Comparison of ENCODE assay signal across 9 cellular contexts in the genomic region with DNA sequence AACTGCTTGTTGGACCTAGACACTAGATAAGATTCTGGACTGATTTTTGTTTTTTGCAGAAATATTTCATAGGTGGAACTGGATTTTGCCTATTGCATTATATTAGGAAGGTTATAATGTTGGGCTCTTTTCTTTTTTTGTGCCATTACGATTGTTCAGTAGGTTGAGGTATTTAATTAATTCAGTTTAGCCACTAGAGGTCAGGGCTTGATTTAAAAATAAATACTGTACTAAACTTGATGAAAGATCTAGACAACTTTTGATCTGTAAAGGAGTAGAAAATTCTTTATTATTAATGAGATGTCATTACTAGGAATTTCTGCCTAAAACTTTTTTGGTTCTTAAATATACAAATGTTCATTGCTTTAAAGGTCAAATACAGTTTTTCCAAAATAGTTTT. TPM values are rescaled to one million over a fixed set of nuclear protein-coding genes. Genes with fewer than 3 reads are reported as not detected.
DNase-seq lines count a peak whose midpoint lies in the region; ATAC-seq, FAIRE-seq and TF ChIP-seq lines count a peak whose summit lies in the region.
"Had no signal": no experiment of that assay in that cellular context is flagged by ENCODE, and none has a peak within 500 bp of the region (broad histone marks: within the 10 kb centered on the region; RNA-seq: fewer than 3 reads in every experiment).

No MANE protein-coding gene starts in this region.

- no TSS peak for BruUV-seq in GM12878 (replicated peaks; lab: Mats Ljungman, UMichigan)

- H3K9me2 ChIP-seq in MM.1S (replicated peaks; ENCODE audit: insufficient read depth, low read length) = no peaks in the 10 kb centered on the region

- 7% methylated on average over 1 of the region's 1 CpG for WGBS in GM12878 (ENCODE audit: insufficient coverage, insufficient replicate concordance, low lambda C conversion rate, missing lambda C conversion rate)

- intact Hi-C loops in GM12878 (cut with micrococcal nuclease; ENCODE audit: unreplicated experiment) = loop anchor here (10.0 kb wide), 1 partner anchor 1510 kb away; no protein-coding TSS in a partner anchor
- intact Hi-C loops in lower lobe of right lung (cut with DNase I) = no loop called here

- H4K20me1 ChIP-seq in MM.1S (ENCODE audit: insufficient read depth, low read length) (no peaks in the 10 kb centered on the region), GM12878 (ENCODE audit: control insufficient read depth, insufficient read depth) (no peaks in the 10 kb centered on the region)

- H3F3A ChIP-seq in MM.1S (ENCODE audit: insufficient read depth, low read length) = no peaks in the 10 kb centered on the region

- TF ChIP-seq RAD21 in GM12878 (IDR thresholded peaks at IDR 0.05; ENCODE audit: insufficient read depth, low read depth, low read length) = peak; percentile 33

- TF ChIP-seq CTCF in MM.1S (IDR thresholded peaks at IDR 0.05; ENCODE audit: low read length) = peak; percentile 23; the same call in 1 of the 2 replicates
- peak in 1 of 3 experiments; percentile 48; a peak in 1 of 6 replicates for TF ChIP-seq CTCF in GM12878 (IDR thresholded peaks at IDR 0.05 in 2 of 3, conservative IDR thresholded peaks at IDR 0.05 in 1 of 3; ENCODE audit: control insufficient read depth in 2 of 3, extremely low read depth in 1 of 3, insufficient read depth in 1 of 3, low read depth in 3 of 3, low read length in 3 of 3)
- TF ChIP-seq CTCF in lower lobe of right lung (IDR thresholded peaks at IDR 0.05) = peak; percentile 26

- TF ChIP-seq EP300 in GM12878 (IDR thresholded peaks at IDR 0.05; ENCODE audit: borderline replicate concordance in 1 of 2, control insufficient read depth in 1 of 2, low read depth in 2 of 2, low read length in 2 of 2) = no peak

- H2AFZ ChIP-seq in MM.1S (ENCODE audit: low read length) (no peak overlapping the region), GM12878 (ENCODE audit: control insufficient read depth, low read depth, low read length) (no peak overlapping the region)

- H3K79me2 ChIP-seq in MM.1S (ENCODE audit: low read length) = no peaks in the 10 kb centered on the region
- H3K79me2 ChIP-seq in GM12878 (ENCODE audit: control insufficient read depth, insufficient read depth, low read length) = no peaks in the 10 kb centered on the region

- H3K4me3 ChIP-seq in MM.1S (ENCODE audit: low read length) (no peak overlapping the region), GM12878 (no peak overlapping the region), lower lobe of right lung (no peak overlapping the region)

- H3K4me1 ChIP-seq in MM.1S (ENCODE audit: low read length) = no peaks in the 10 kb centered on the region
- no peaks in the 10 kb centered on the region for H3K4me1 ChIP-seq in GM12878 (ENCODE audit: control insufficient read depth, insufficient read depth, low read length)
- no peaks in the 10 kb centered on the region for H3K4me1 ChIP-seq in lower lobe of right lung

- in situ Hi-C loops in GM12878 (cut with MboI) = loop anchor here (25.0 kb wide), 1 partner anchor 1288 kb away; no protein-coding TSS in a partner anchor

- DNase-seq in MM.1S (peak; percentile 8), GM12878 (ENCODE audit: low read depth, low spot score) (no peak), lower lobe of right lung (no peak), D341Med (ENCODE audit: low spot score) (no peak), C1 segment of cervical spinal cord (lab: John Stamatoyannopoulos, UW) (no peak)

- POLR2A ChIA-PET in GM12878 (lab: Charles Lee) = no interaction called here

- H3K9ac ChIP-seq in MM.1S (ENCODE audit: low read length) (no peak overlapping the region), GM12878 (ENCODE audit: control insufficient read depth, insufficient read depth, low read length) (no peak overlapping the region)

- no peak for TF ChIP-seq POLR2A in GM12878 (IDR thresholded peaks at IDR 0.05; ENCODE audit: low read depth, low read length)

- ATAC-seq in GM12878 (peak; percentile 60), lower lobe of right lung (peak in 1 of 2 donors; percentile 52), GM21390 (IDR thresholded peaks at IDR 0.05; ENCODE audit: unreplicated experiment) (no peak), HG03196 (IDR thresholded peaks at IDR 0.05; ENCODE audit: unreplicated experiment) (no peak)

- FAIRE-seq in G401.6 (lab: Jason Lieb, UNC) = peak; percentile 85
- no peak for FAIRE-seq in GM12878 (lab: Jason Lieb, UNC)
- FAIRE-seq: keratinocyte had no signal

- H3K4me2 ChIP-seq in MM.1S (ENCODE audit: low read depth, low read length) (no peak overlapping the region), GM12878 (ENCODE audit: control insufficient read depth, insufficient read depth) (no peak overlapping the region)

- no peaks in the 10 kb centered on the region for H3K9me3 ChIP-seq in MM.1S (replicated peaks; ENCODE audit: insufficient read depth, low read length)
- no peaks in the 10 kb centered on the region for H3K9me3 ChIP-seq in GM12878 (replicated peaks; ENCODE audit: control insufficient read depth, insufficient read depth, low read length)
- H3K9me3 ChIP-seq in lower lobe of right lung = no peaks in the 10 kb centered on the region

- SMC1A ChIA-PET in GM12878 (lab: Charles Lee; ENCODE audit: uncharacterized antibody, unreplicated experiment) = interaction anchor here (0.7 kb wide), 1 partner anchor 613 kb away, joined by 3 read pairs; no protein-coding TSS in a partner anchor

- CTCF ChIA-PET in GM12878 (lab: Yijun Ruan, JAX) = interaction anchor here (0.8 to 1.3 kb wide), 2 partner anchors 11 to 489 kb away, joined by 3 read pairs; no protein-coding TSS in a partner anchor

- H3K27ac ChIP-seq in MM.1S (ENCODE audit: low read length) = no peak overlapping the region
- H3K27ac ChIP-seq in GM12878 (ENCODE audit: control insufficient read depth, insufficient read depth) = no peak overlapping the region
- no peak overlapping the region for H3K27ac ChIP-seq in lower lobe of right lung

- RAD21 ChIA-PET in GM12878 (lab: Charles Lee; ENCODE audit: unreplicated experiment) = no interaction called here

- H3K27me3 ChIP-seq in MM.1S (replicated peaks; ENCODE audit: insufficient read depth, low read length) (no peaks in the 10 kb centered on the region), GM12878 (replicated peaks in 1 of 2; ENCODE audit: control insufficient read depth in 2 of 2, insufficient read depth in 2 of 2, low read length in 1 of 2) (no peaks in the 10 kb centered on the region; a peak in 1 of 4 replicates), lower lobe of right lung (ENCODE audit: low read depth) (no peaks in the 10 kb centered on the region)

- H3K36me3 ChIP-seq in MM.1S (replicated peaks; ENCODE audit: insufficient read depth, low read length) (no peaks in the 10 kb centered on the region), GM12878 (ENCODE audit: control insufficient read depth in 2 of 2, insufficient read depth in 2 of 2, low read length in 1 of 2) (no peaks in the 10 kb centered on the region), lower lobe of right lung (no peaks in the 10 kb centered on the region)

TF ChIP-seq in GM12878, 131 proteins besides CTCF, POLR2A, EP300 and RAD21:
- TF ChIP-seq SUPT20H (IDR thresholded peaks at IDR 0.05; ENCODE audit: borderline replicate concordance, control insufficient read depth, low read depth, low read length) = no peak
- TF ChIP-seq MTA2 (IDR thresholded peaks at IDR 0.05; ENCODE audit: low read depth) = no peak
- no peak for TF ChIP-seq RELA (IDR thresholded peaks at IDR 0.05; ENCODE audit: borderline replicate concordance, partially characterized antibody)
- no peak for TF ChIP-seq RBBP5 (conservative IDR thresholded peaks at IDR 0.05)
- TF ChIP-seq NR2F1 (conservative IDR thresholded peaks at IDR 0.05) = no peak
- no peak for TF ChIP-seq NR2C1 (IDR thresholded peaks at IDR 0.05)
- peak; percentile 16; the same call in 1 of the 2 replicates for TF ChIP-seq SMC3 (IDR thresholded peaks at IDR 0.05; ENCODE audit: borderline replicate concordance, low read length)
- no peak for TF ChIP-seq YY1 (IDR thresholded peaks at IDR 0.05; ENCODE audit: low read depth, low read length)

RNA-seq across cellular contexts. Expression of a gene that starts 15.2 kb away (rescaled TPM):
- total RNA-seq in GM12878 (2013; cell fraction: nucleolus; rRNA removed) = 176 and 190 TPM in 2 replicates
- total RNA-seq in GM12878 (2014; rRNA removed) = 32.9 and 35.0 TPM in 2 replicates
- total RNA-seq in GM12878 (2014; rRNA removed; fragmentation: Illumina TruSeq; extraction: Trizol) = 52.3 and 53.5 TPM in 2 replicates
- total RNA-seq in GM12878 (2021) = 37.0 and 40.0 TPM in 2 replicates
- polyA plus RNA-seq in GM12878 (2011; ENCODE audit: low read depth) = 15.1 TPM
- polyA plus RNA-seq in GM12878 (2011; rRNA removed) = 61.1 and 71.6 TPM in 2 replicates
- polyA plus RNA-seq in GM12878 (2011; cell fraction: cytosol; rRNA removed) = 30.8 and 33.6 TPM in 2 replicates
- polyA plus RNA-seq in GM12878 (2011; cell fraction: nucleus; rRNA removed) = 61.8 and 66.6 TPM in 2 replicates
- polyA plus RNA-seq in GM12878 (2012) = 26.3 and 28.4 TPM in 2 replicates
- polyA plus RNA-seq in GM12878 (2014; fragmentation: Illumina TruSeq; extraction: Trizol) = 69.8 and 94.1 TPM in 2 replicates
- polyA plus RNA-seq in GM12878 (2014; fragmentation: Nextera tagmentation; extraction: Ambion mirVana) = 10 to 100 TPM; 12.3 to 13.9 TPM
- polyA plus RNA-seq in GM12878 (2014; rRNA removed) = 37.4 and 43.0 TPM in 2 replicates
- polyA plus RNA-seq in GM12878 (2016; fragmentation: Nextera tagmentation; extraction: Ambion mirVana) = 10 to 100 TPM; 52.0 to 60.3 TPM
- 53.2 and 54.9 TPM in 2 replicates for polyA minus RNA-seq in GM12878 (2011; rRNA and poly(A)+ RNA removed)
- polyA minus RNA-seq in GM12878 (2011; cell fraction: cytosol; rRNA and poly(A)+ RNA removed) = 16.2 and 16.3 TPM in 2 replicates
- 63.0 and 89.1 TPM in 2 replicates for polyA minus RNA-seq in GM12878 (2011; cell fraction: nucleus; rRNA and poly(A)+ RNA removed)
- 55.3 TPM for total RNA-seq in lower lobe of right lung

RNA-seq across cellular contexts. Expression of a gene that starts 30.8 kb away (rescaled TPM):
- not detected in 2 replicates for total RNA-seq in GM12878 (2013; cell fraction: nucleolus; rRNA removed)
- total RNA-seq in GM12878 (2014; rRNA removed) = not detected in 2 replicates
- total RNA-seq in GM12878 (2014; rRNA removed; fragmentation: Illumina TruSeq; extraction: Trizol) = not detected in 2 replicates
- not detected in 2 replicates for total RNA-seq in GM12878 (2021)
- not detected for polyA plus RNA-seq in GM12878 (2011; ENCODE audit: low read depth)
- not detected in 2 replicates for polyA plus RNA-seq in GM12878 (2011; rRNA removed)
- not detected in 2 replicates for polyA plus RNA-seq in GM12878 (2011; cell fraction: cytosol; rRNA removed)
- polyA plus RNA-seq in GM12878 (2011; cell fraction: nucleus; rRNA removed) = not detected in 2 replicates
- polyA plus RNA-seq in GM12878 (2012) = not detected in 2 replicates
- polyA plus RNA-seq in GM12878 (2014; fragmentation: Illumina TruSeq; extraction: Trizol) = not detected in 2 replicates
- not detected for polyA plus RNA-seq in GM12878 (2014; fragmentation: Nextera tagmentation; extraction: Ambion mirVana)
- not detected in 2 replicates for polyA plus RNA-seq in GM12878 (2014; rRNA removed)
- not detected for polyA plus RNA-seq in GM12878 (2016; fragmentation: Nextera tagmentation; extraction: Ambion mirVana)
- not detected in 2 replicates for polyA minus RNA-seq in GM12878 (2011; rRNA and poly(A)+ RNA removed)
- not detected in 2 replicates for polyA minus RNA-seq in GM12878 (2011; cell fraction: cytosol; rRNA and poly(A)+ RNA removed)
- not detected in 2 replicates for polyA minus RNA-seq in GM12878 (2011; cell fraction: nucleus; rRNA and poly(A)+ RNA removed)
- total RNA-seq in lower lobe of right lung = not detected
- polyA plus RNA-seq: keratinocyte had no signal
